Comparison of ENCODE assay signal across 19 cellular contexts in the genomic region with DNA sequence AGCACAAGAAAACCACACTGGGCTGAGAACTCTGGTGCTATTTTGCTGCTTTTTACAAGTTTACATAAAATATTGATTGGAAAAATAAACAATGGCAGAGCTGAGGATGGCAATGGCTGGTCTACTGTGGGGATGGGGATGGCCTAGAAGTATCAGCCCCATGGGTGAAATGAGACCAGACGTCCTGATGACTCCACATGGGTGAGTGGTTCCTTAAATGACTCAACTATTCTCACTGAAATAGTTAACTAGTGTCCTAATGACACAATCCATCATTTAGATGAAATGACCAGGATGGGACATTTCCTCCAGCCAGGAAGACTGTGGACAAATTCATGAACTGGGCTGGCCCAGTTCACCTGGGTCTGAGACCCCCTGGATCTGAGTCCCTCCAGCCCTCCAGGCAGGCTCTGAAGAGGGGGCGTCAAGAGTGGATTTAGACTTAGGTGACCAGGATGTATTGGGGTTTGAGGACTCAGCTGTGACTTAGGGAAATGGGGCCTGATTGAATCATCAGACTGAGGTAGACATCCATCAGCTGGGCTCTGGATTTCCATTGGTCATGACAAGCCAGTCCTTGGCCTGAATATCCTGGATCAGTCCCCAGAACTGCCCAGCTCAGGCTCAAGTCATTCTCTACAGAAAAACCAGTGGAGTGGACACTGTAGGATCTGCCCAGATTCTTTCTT.
DNase-seq lines count a peak whose midpoint lies in the region; ATAC-seq and TF ChIP-seq lines count a peak whose summit lies in the region.
"Had no signal": no experiment of that assay in that cellular context is flagged by ENCODE, and none has a peak within 500 bp of the region (broad histone marks: within the 10 kb centered on the region; RNA-seq: fewer than 3 reads in every experiment).

No MANE protein-coding gene starts in this region.

- no peak overlapping the region for H3K4me3 Mint-ChIP-seq in CD4-positive, alpha-beta T cell
- H3K4me3 Mint-ChIP-seq in central memory CD8-positive, alpha-beta T cell: peak overlapping the region; percentile 25
- H3K4me3 Mint-ChIP-seq in natural killer cell: peak overlapping the region; percentile 83
- no peak overlapping the region for H3K4me3 Mint-ChIP-seq in activated naive CD8-positive, alpha-beta T cell treated with anti-CD3 and anti-CD28 coated beads for 36 hours

- no peak for DNase-seq in CD4-positive, alpha-beta T cell
- no peak for DNase-seq in central memory CD8-positive, alpha-beta T cell (ENCODE audit: low spot score in 2 of 2)
- no peak for DNase-seq in natural killer cell
- no peak for DNase-seq in activated naive CD8-positive, alpha-beta T cell treated with anti-CD3 and anti-CD28 coated beads for 36 hours
- DNase-seq: DMS 273 treated with DMSO at 0.1 percent for 48 hours, GDM1, MV-4-11, NCI-H1694 treated with DMSO at 0.1 percent for 48 hours, NCI-H2107, NCI-H2227 treated with DMSO at 0.1 percent for 48 hours, NCI-H510A treated with DMSO at 0.1 percent for 48 hours, NCI-H774, SHP77 had no signal

- no peaks in the 10 kb centered on the region for H3K36me3 Mint-ChIP-seq in CD4-positive, alpha-beta T cell (ENCODE audit: low read depth)
- no peaks in the 10 kb centered on the region for H3K36me3 Mint-ChIP-seq in central memory CD8-positive, alpha-beta T cell (ENCODE audit: insufficient read depth)
- H3K36me3 Mint-ChIP-seq in natural killer cell: no peaks in the 10 kb centered on the region
- no peaks in the 10 kb centered on the region for H3K36me3 Mint-ChIP-seq in activated naive CD8-positive, alpha-beta T cell treated with anti-CD3 and anti-CD28 coated beads for 36 hours

- peaks cover 26% of the 10 kb centered on the region for H3F3A ChIP-seq in DOHH2 (ENCODE audit: control insufficient read depth, insufficient read depth)

- peaks cover 16% of the 10 kb centered on the region for H3K79me2 ChIP-seq in DOHH2 (ENCODE audit: control insufficient read depth, low read length)

- POLR2A ChIA-PET in CD4-positive, alpha-beta T cell (lab: Charles Lee): interaction anchor here (1.2 to 3.9 kb wide), 8 partner anchors 13 to 165 kb away, joined by 3 to 20 read pairs (median 8); no protein-coding TSS in a partner anchor

- TF ChIP-seq CTCF in CD4-positive, alpha-beta T cell (IDR thresholded peaks at IDR 0.05): no peak
- TF ChIP-seq CTCF in DOHH2 (IDR thresholded peaks at IDR 0.05; ENCODE audit: low read depth, low read length, poor library complexity, severe bottlenecking) (no peak), natural killer cell (IDR thresholded peaks at IDR 0.05) (no peak)

- peaks cover 67% of the 10 kb centered on the region for H3K4me1 ChIP-seq in DOHH2 (ENCODE audit: control insufficient read depth, low read length)
- H3K4me1 ChIP-seq: A549 had no signal

- H3K36me3 ChIP-seq in DOHH2 (ENCODE audit: control insufficient read depth, low read length): peaks cover 10% of the 10 kb centered on the region

- H3K27me3 Mint-ChIP-seq in CD4-positive, alpha-beta T cell: no peaks in the 10 kb centered on the region
- H3K27me3 Mint-ChIP-seq in central memory CD8-positive, alpha-beta T cell: no peaks in the 10 kb centered on the region
- H3K27me3 Mint-ChIP-seq in natural killer cell (ENCODE audit: low read depth in 2 of 2): no peaks in the 10 kb centered on the region
- H3K27me3 Mint-ChIP-seq in activated naive CD8-positive, alpha-beta T cell treated with anti-CD3 and anti-CD28 coated beads for 36 hours: no peaks in the 10 kb centered on the region

- no peaks in the 10 kb centered on the region for H3K9me2 ChIP-seq in DOHH2 (replicated peaks; ENCODE audit: control insufficient read depth, low read length)

- CTCF ChIA-PET in CD4-positive, alpha-beta T cell (lab: Charles Lee): interaction anchor here (1.5 to 6.1 kb wide), 7 partner anchors 13 to 88 kb away, joined by 3 to 36 read pairs (median 7); no protein-coding TSS in a partner anchor

- H3K27me3 ChIP-seq in CD4-positive, alpha-beta T cell (ENCODE audit: control insufficient read depth, insufficient read depth, low read length): no peaks in the 10 kb centered on the region
- no peaks in the 10 kb centered on the region for H3K27me3 ChIP-seq in DOHH2 (ENCODE audit: control insufficient read depth, low read length)

- no peak overlapping the region for H3K27ac ChIP-seq in CD4-positive, alpha-beta T cell (ENCODE audit: low read depth, low read length)
- peak overlapping the region; percentile 99 for H3K27ac ChIP-seq in DOHH2 (ENCODE audit: low read depth, low read length)
- H3K27ac ChIP-seq: A549, KMS-11, SK-N-MC had no signal

- peak overlapping the region; percentile 68 for H3K4me2 ChIP-seq in DOHH2 (ENCODE audit: low read length)
- H3K4me2 ChIP-seq: A549, KMS-11 had no signal

- no peaks in the 10 kb centered on the region for H3K9me3 Mint-ChIP-seq in CD4-positive, alpha-beta T cell
- no peaks in the 10 kb centered on the region for H3K9me3 Mint-ChIP-seq in central memory CD8-positive, alpha-beta T cell
- H3K9me3 Mint-ChIP-seq in natural killer cell: no peaks in the 10 kb centered on the region
- H3K9me3 Mint-ChIP-seq in activated naive CD8-positive, alpha-beta T cell treated with anti-CD3 and anti-CD28 coated beads for 36 hours: no peaks in the 10 kb centered on the region

- H3K27ac Mint-ChIP-seq in CD4-positive, alpha-beta T cell: peak overlapping the region; percentile 77
- H3K27ac Mint-ChIP-seq in central memory CD8-positive, alpha-beta T cell (ENCODE audit: low read depth): peak overlapping the region; percentile 93
- H3K27ac Mint-ChIP-seq in natural killer cell: peak overlapping the region; percentile 88 to 92
- H3K27ac Mint-ChIP-seq in activated naive CD8-positive, alpha-beta T cell treated with anti-CD3 and anti-CD28 coated beads for 36 hours: no peak overlapping the region

- H3K4me3 ChIP-seq in DOHH2 (ENCODE audit: low read length): peak overlapping the region; percentile 82
- H3K4me3 ChIP-seq: A549, SK-N-MC had no signal

- H3K9me3 ChIP-seq in CD4-positive, alpha-beta T cell (ENCODE audit: control insufficient read depth, low read length): no peaks in the 10 kb centered on the region
- H3K9me3 ChIP-seq in DOHH2 (ENCODE audit: control insufficient read depth, insufficient read depth, low read length): no peaks in the 10 kb centered on the region
- H3K9me3 ChIP-seq: A549 had no signal

- ATAC-seq in CD4-positive, alpha-beta T cell (ENCODE audit: poor library complexity): no peak
- no peak for ATAC-seq in central memory CD8-positive, alpha-beta T cell (replicated peaks; ENCODE audit: extremely low read depth, poor library complexity, severe bottlenecking)
- ATAC-seq in natural killer cell (no peak), GM21529 (IDR thresholded peaks at IDR 0.05; ENCODE audit: unreplicated experiment) (no peak), GM21576 (IDR thresholded peaks at IDR 0.05; ENCODE audit: unreplicated experiment) (no peak)

- no peaks in the 10 kb centered on the region for H4K20me1 ChIP-seq in DOHH2 (ENCODE audit: control insufficient read depth, insufficient read depth, low read depth, low read length)

- intact Hi-C loops in CD4-positive, alpha-beta T cell (cut with DNase I, micrococcal nuclease): loop anchor here (2.0 to 5.0 kb wide), 4 partner anchors 27 to 153 kb away; no protein-coding TSS in a partner anchor
- intact Hi-C loops in natural killer cell (cut with micrococcal nuclease): loop anchor here (2.0 to 5.0 kb wide), 2 partner anchors 15 to 33 kb away; no protein-coding TSS in a partner anchor

- H3K4me1 Mint-ChIP-seq in CD4-positive, alpha-beta T cell (ENCODE audit: low read depth): peaks cover 58% of the 10 kb centered on the region
- peaks cover 68% of the 10 kb centered on the region for H3K4me1 Mint-ChIP-seq in central memory CD8-positive, alpha-beta T cell
- H3K4me1 Mint-ChIP-seq in natural killer cell: peaks cover 69 to 77% of the 10 kb centered on the region in 2 donors
- H3K4me1 Mint-ChIP-seq in activated naive CD8-positive, alpha-beta T cell treated with anti-CD3 and anti-CD28 coated beads for 36 hours: peaks cover 8% of the 10 kb centered on the region

Comparison
In these comparisons a context has a peak if more than half of its experiments do, and no peak if none do; other contexts are left out.
1. H3K4me3 Mint-ChIP-seq: peak in central memory CD8-positive, alpha-beta T cell (single experiment) and natural killer cell (single experiment); none in CD4-positive, alpha-beta T cell (single experiment) and activated naive CD8-positive, alpha-beta T cell treated with anti-CD3 and anti-CD28 coated beads for 36 hours (single experiment).